Comparison of ENCODE assay signal across 8 cellular contexts in genomic region chr6:139374357-139375238, GRCh38.
A peak's percentile ranks its signal among the peaks of the same experiment; 100 is the strongest.
DNase-seq lines count a peak whose midpoint lies in the region; TF ChIP-seq lines count a peak whose summit lies in the region.

A gene with protein sequence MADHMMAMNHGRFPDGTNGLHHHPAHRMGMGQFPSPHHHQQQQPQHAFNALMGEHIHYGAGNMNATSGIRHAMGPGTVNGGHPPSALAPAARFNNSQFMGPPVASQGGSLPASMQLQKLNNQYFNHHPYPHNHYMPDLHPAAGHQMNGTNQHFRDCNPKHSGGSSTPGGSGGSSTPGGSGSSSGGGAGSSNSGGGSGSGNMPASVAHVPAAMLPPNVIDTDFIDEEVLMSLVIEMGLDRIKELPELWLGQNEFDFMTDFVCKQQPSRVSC (minus strand): TSS chr6:139374648. CDS start chr6:139373944, 704 bp downstream.

- H3K36me3 Mint-ChIP-seq in nephron progenitor cell (ENCODE audit: low read depth): peaks cover 46% of the 10 kb centered on the region
- H3K36me3 Mint-ChIP-seq in stimulated activated naive CD8-positive, alpha-beta T cell treated with anti-CD3 and anti-CD28 coated beads, Interleukin-15, Interleukin-2, amounts not matched to agents 100 ng/mL and 50 ng/mL, for 24 hours (ENCODE audit: low read depth): peaks cover 20% of the 10 kb centered on the region

- H3K9me3 Mint-ChIP-seq in nephron progenitor cell: peaks cover 4% of the 10 kb centered on the region
- H3K9me3 Mint-ChIP-seq in stimulated activated naive CD8-positive, alpha-beta T cell treated with anti-CD3 and anti-CD28 coated beads, Interleukin-15, Interleukin-2, amounts not matched to agents 100 ng/mL and 50 ng/mL, for 24 hours: no peaks in the 10 kb centered on the region

- H3K4me3 ChIP-seq in LNCaP clone FGC (ENCODE audit: low read depth, low read length) (peak within 1 kb of the TSS; percentile 94), fibroblast of pulmonary artery (replicated peaks; ENCODE audit: low read depth, low read length) (peak within 1 kb of the TSS; percentile 99)

- TF ChIP-seq CTCF in LNCaP clone FGC (IDR thresholded peaks at IDR 0.05; ENCODE audit: control insufficient read depth, extremely low read depth, insufficient read depth) (no peak), fibroblast of pulmonary artery (IDR thresholded peaks at IDR 0.05; ENCODE audit: low read length, missing control alignments) (peak; percentile 16), nephron progenitor cell (IDR thresholded peaks at IDR 0.05) (no peak)

- peak within 1 kb of the TSS; percentile 99 for H3K27ac Mint-ChIP-seq in nephron progenitor cell
- H3K27ac Mint-ChIP-seq in stimulated activated naive CD8-positive, alpha-beta T cell treated with anti-CD3 and anti-CD28 coated beads, Interleukin-15, Interleukin-2, amounts not matched to agents 100 ng/mL and 50 ng/mL, for 24 hours: peak within 1 kb of the TSS; percentile 99

- peak; percentile 100 for TF ChIP-seq POLR2A in Raji (IDR thresholded peaks at IDR 0.05; ENCODE audit: insufficient read depth, low read depth, low read length)

- H3K27me3 Mint-ChIP-seq in nephron progenitor cell (ENCODE audit: low read depth, poor library complexity): peaks cover 9% of the 10 kb centered on the region
- H3K27me3 Mint-ChIP-seq in stimulated activated naive CD8-positive, alpha-beta T cell treated with anti-CD3 and anti-CD28 coated beads, Interleukin-15, Interleukin-2, amounts not matched to agents 100 ng/mL and 50 ng/mL, for 24 hours: no peaks in the 10 kb centered on the region

- peak within 1 kb of the TSS; percentile 96 for H3K4me3 Mint-ChIP-seq in nephron progenitor cell
- peak within 1 kb of the TSS; percentile 99 for H3K4me3 Mint-ChIP-seq in stimulated activated naive CD8-positive, alpha-beta T cell treated with anti-CD3 and anti-CD28 coated beads, Interleukin-15, Interleukin-2, amounts not matched to agents 100 ng/mL and 50 ng/mL, for 24 hours

- DNase-seq in EH (ENCODE audit: low read depth) (peak; percentile 97), GOT3 (lab: John Stamatoyannopoulos, UW) (peak; percentile 85), LNCaP clone FGC (ENCODE audit: low read depth) (peak; percentile 90), fibroblast of pulmonary artery (ENCODE audit: low read depth) (peak; percentile 98), nephron progenitor cell (peak; percentile 93)
- DNase-seq in activated T-helper 9 cell treated with anti-CD3 and anti-CD28 coated beads, Interleukin-2, amount 50 U/mL, for 16 hours (ENCODE audit: low read depth): peak; percentile 84

- H3K4me1 Mint-ChIP-seq in nephron progenitor cell: peaks cover 60% of the 10 kb centered on the region
- H3K4me1 Mint-ChIP-seq in stimulated activated naive CD8-positive, alpha-beta T cell treated with anti-CD3 and anti-CD28 coated beads, Interleukin-15, Interleukin-2, amounts not matched to agents 100 ng/mL and 50 ng/mL, for 24 hours (ENCODE audit: low read depth): peaks cover 51% of the 10 kb centered on the region

Comparison
In these comparisons a context has a peak if more than half of its experiments do, and no peak if none do; other contexts are left out.
1. Peak in every context shown above with its lines: DNase-seq and H3K4me3 ChIP-seq.